Comparison of ENCODE assay signal across 8 cellular contexts in genomic region chr9:13568851-13569618, GRCh38.
DNase-seq lines count a peak whose midpoint lies in the region; ATAC-seq lines count a peak whose summit lies in the region.
"Had no signal": no experiment of that assay in that cellular context is flagged by ENCODE, and none has a peak within 500 bp of the region (broad histone marks: within the 10 kb centered on the region; RNA-seq: fewer than 3 reads in every experiment).

No MANE protein-coding gene starts in this region.

- ATAC-seq in HG02678 (IDR thresholded peaks at IDR 0.05; ENCODE audit: unreplicated experiment), result no peak

- H3K9me3 ChIP-seq in adipocyte (ENCODE audit: control insufficient read depth, low read length) (no peaks in the 10 kb centered on the region), stomach smooth muscle (ENCODE audit: control insufficient read depth in 2 of 2, low read length in 2 of 2) (no peaks in the 10 kb centered on the region)

- peak overlapping the region; percentile 72 for H3K27ac ChIP-seq in stomach smooth muscle (ENCODE audit: low read length)
- H3K27ac ChIP-seq: HL-60 had no signal

- H3K4me1 ChIP-seq in adipocyte (ENCODE audit: control insufficient read depth, insufficient read depth, low read length) (peaks cover 32% of the 10 kb centered on the region), stomach smooth muscle (ENCODE audit: control insufficient read depth, insufficient read depth, low read length) (peaks cover 20% of the 10 kb centered on the region)

- H3K36me3 ChIP-seq in adipocyte (ENCODE audit: control insufficient read depth, insufficient read depth, low read length, severe bottlenecking), result no peaks in the 10 kb centered on the region
- H3K36me3 ChIP-seq in stomach smooth muscle (ENCODE audit: control insufficient read depth in 2 of 2, insufficient read depth in 2 of 2, low read length in 2 of 2), result no peaks in the 10 kb centered on the region

- H3K27me3 ChIP-seq in adipocyte (replicated peaks; ENCODE audit: control insufficient read depth, insufficient read depth, low read length) (no peaks in the 10 kb centered on the region), stomach smooth muscle (ENCODE audit: control insufficient read depth in 1 of 2, insufficient read depth in 2 of 2, low read length in 2 of 2) (no peaks in the 10 kb centered on the region)

- DNase-seq in NCI-H1105 (lab: John Stamatoyannopoulos, UW) (peak; percentile 79), adipocyte (ENCODE audit: low read depth) (peak; percentile 6), iPS-NIHi7 (ENCODE audit: extremely low spot score) (peak; percentile 23), EL (no peak), DMS114 treated with DMSO at 0.1 percent for 48 hours (lab: John Stamatoyannopoulos, UW; ENCODE audit: unreplicated experiment) (no peak)

- H3K9ac ChIP-seq in adipocyte (ENCODE audit: low read length) (peak overlapping the region; percentile 61), stomach smooth muscle (ENCODE audit: low read length in 2 of 2) (peak overlapping the region; percentile 48 to 52)

- H3K4me3 ChIP-seq in adipocyte (ENCODE audit: low read length) (peak overlapping the region; percentile 67), stomach smooth muscle (ENCODE audit: low read length in 2 of 2) (peak overlapping the region; percentile 59 to 66)

Comparison
In these comparisons a context has a peak if more than half of its experiments do, and no peak if none do; other contexts are left out.
1. DNase-seq: peak in NCI-H1105 (single experiment), adipocyte (single experiment) and iPS-NIHi7 (single experiment); none in EL (single experiment) and DMS114 treated with DMSO at 0.1 percent for 48 hours (single experiment).